Comparison of ENCODE assay signal across 8 cellular contexts in the genomic region with DNA sequence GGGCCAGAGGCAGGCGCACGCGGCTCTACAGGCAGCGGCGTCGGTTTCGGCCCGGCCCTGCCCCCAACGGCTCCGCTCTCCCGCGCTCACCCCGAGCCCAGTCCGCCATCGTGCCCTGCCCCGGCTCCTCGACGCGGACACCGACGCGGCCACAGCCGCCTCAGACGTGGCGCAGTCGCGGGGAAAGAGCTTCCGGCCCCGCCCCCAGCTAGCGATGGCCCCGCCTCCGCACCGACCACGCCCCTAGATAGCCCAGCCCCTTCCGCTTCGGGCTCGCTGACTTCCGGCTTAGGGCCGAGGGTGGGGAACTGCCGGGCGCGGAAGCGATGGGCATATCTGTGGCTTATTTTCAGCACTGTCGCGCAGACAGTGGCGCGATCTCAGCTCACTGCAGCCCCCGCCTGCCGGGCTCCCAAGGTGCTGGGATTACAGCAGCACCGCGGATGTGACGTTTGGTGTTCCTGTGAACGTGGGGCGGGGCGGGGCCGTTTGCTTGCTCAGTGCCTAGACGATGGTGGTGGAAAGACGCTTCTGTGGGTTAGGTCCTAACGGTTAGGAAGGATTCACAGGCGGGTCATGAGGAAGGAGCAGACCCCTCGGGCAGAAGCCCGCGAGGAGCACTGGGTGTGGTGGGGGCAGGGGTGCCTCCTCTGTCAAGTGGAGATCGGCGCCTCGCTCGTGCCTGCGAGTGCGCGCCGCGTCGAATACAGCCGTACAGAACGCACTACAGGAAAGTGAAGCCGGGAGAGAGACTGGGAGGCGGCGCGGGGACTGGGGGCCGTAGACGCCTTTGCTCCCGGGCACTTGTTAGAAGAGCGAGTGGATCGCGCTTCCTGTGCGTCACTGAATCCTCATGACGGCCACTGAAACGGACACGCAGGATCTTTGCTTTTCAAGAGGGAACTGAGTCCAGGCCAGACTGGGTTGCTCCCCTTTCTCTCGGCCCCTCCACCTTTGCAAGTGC. TPM values are rescaled to one million over a fixed set of nuclear protein-coding genes. Genes with fewer than 3 reads are reported as not detected.
DNase-seq lines count a peak whose midpoint lies in the region; ATAC-seq lines count a peak whose summit lies in the region.

A gene with protein sequence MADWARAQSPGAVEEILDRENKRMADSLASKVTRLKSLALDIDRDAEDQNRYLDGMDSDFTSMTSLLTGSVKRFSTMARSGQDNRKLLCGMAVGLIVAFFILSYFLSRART (minus strand): TSS at position 187 of the 964 bp plus-strand sequence. CDS start 78 bp downstream, at position 109.
RIC8A (plus strand) TSS at position 496 of the 964 bp plus-strand sequence. CDS start 1,147 bp downstream, outside the sequence.

- H3K9me3 ChIP-seq in NT2/D1 (ENCODE audit: insufficient read depth, low read length) (no peaks in the 10 kb centered on the region), endocrine pancreas (ENCODE audit: control insufficient read depth, low read length) (no peaks in the 10 kb centered on the region)

- H3K36me3 Mint-ChIP-seq in activated CD8-positive, alpha-beta memory T cell treated with anti-CD3 and anti-CD28 coated beads, Interleukin-2, amount 10 ng/mL, durations not matched to agents 7 days and 5 days = peaks cover 22% of the 10 kb centered on the region

- DNase-seq in COR-L47 (lab: John Stamatoyannopoulos, UW) (peak; percentile 96), HUDEP-2 (lab: John Stamatoyannopoulos, UW; ENCODE audit: unreplicated experiment in 76 of 76) (peak in 75 of 76 experiments; percentile 64 to 98 (median 95)), NT2/D1 (ENCODE audit: low read depth, low spot score) (peak; percentile 93), mesendoderm (peak; percentile 99)
- peak; percentile 99 for DNase-seq in activated CD8-positive, alpha-beta memory T cell treated with anti-CD3 and anti-CD28 coated beads, Interleukin-2, amount 10 ng/mL, durations not matched to agents 7 days and 5 days
- peak; percentile 91 for DNase-seq in stimulated activated CD8-positive, alpha-beta memory T cell treated with anti-CD3 and anti-CD28 coated beads, Interleukin-15, amount 100 ng/mL, for 1 hour (ENCODE audit: low read depth)

- H3K4me1 ChIP-seq in NT2/D1 (ENCODE audit: insufficient read depth, insufficient read length) = peaks cover 27% of the 10 kb centered on the region
- H3K4me1 ChIP-seq in endocrine pancreas (ENCODE audit: control insufficient read depth, insufficient read depth, low read length) = no peaks in the 10 kb centered on the region
- peaks cover 12% of the 10 kb centered on the region for H3K4me1 ChIP-seq in mesendoderm (ENCODE audit: control insufficient read depth, low read depth, low read length)

- H3K79me1 ChIP-seq in mesendoderm (ENCODE audit: low read length) = peaks cover 54% of the 10 kb centered on the region

- peak within 1 kb of the TSS; percentile 99 for H3K23ac ChIP-seq in mesendoderm (ENCODE audit: low read length)

- H3K4ac ChIP-seq in mesendoderm (ENCODE audit: low read depth, low read length) = peak within 1 kb of the TSS; percentile 88

- H2BK5ac ChIP-seq in mesendoderm (ENCODE audit: low read length) = peak within 1 kb of the TSS; percentile 61

- no peak within 1 kb of the TSS for H4K8ac ChIP-seq in mesendoderm (ENCODE audit: low read depth, low read length)

- H3K9ac ChIP-seq in NT2/D1 (ENCODE audit: insufficient read length, low read depth) (peak within 1 kb of the TSS; percentile 93), endocrine pancreas (ENCODE audit: control insufficient read depth, insufficient read depth, low read length) (peak within 1 kb of the TSS; percentile 96), mesendoderm (ENCODE audit: low read length) (peak within 1 kb of the TSS; percentile 100)

- H4K5ac ChIP-seq in mesendoderm (ENCODE audit: low read length) = peak within 1 kb of the TSS; percentile 69

- H3K27me3 ChIP-seq in NT2/D1 (ENCODE audit: insufficient read depth, insufficient read length) (no peaks in the 10 kb centered on the region), endocrine pancreas (ENCODE audit: control insufficient read depth, insufficient read depth, low read length) (no peaks in the 10 kb centered on the region), mesendoderm (ENCODE audit: insufficient read depth, low read length, poor library complexity) (no peaks in the 10 kb centered on the region)

- peak within 1 kb of the TSS; percentile 93 for H3K4me3 Mint-ChIP-seq in activated CD8-positive, alpha-beta memory T cell treated with anti-CD3 and anti-CD28 coated beads, Interleukin-2, amount 10 ng/mL, durations not matched to agents 7 days and 5 days

- H3K27ac ChIP-seq in mesendoderm (ENCODE audit: low read depth, low read length) = peak within 1 kb of the TSS; percentile 94

- no peak within 1 kb of the TSS for H2BK15ac ChIP-seq in mesendoderm (replicated peaks; ENCODE audit: low read depth)

- no peak within 1 kb of the TSS for H2BK120ac ChIP-seq in mesendoderm (ENCODE audit: low read depth, low read length)

- no peaks in the 10 kb centered on the region for H3K9me3 Mint-ChIP-seq in activated CD8-positive, alpha-beta memory T cell treated with anti-CD3 and anti-CD28 coated beads, Interleukin-2, amount 10 ng/mL, durations not matched to agents 7 days and 5 days (ENCODE audit: low read depth)

- H3K4me2 ChIP-seq in mesendoderm (ENCODE audit: low read length) = peak within 1 kb of the TSS; percentile 99

- H3K36me3 ChIP-seq in NT2/D1 (ENCODE audit: insufficient read depth, insufficient read length, low read length) (peaks cover 72% of the 10 kb centered on the region), endocrine pancreas (ENCODE audit: control insufficient read depth, insufficient read depth, low read length) (peaks cover 5% of the 10 kb centered on the region), mesendoderm (ENCODE audit: control insufficient read depth, insufficient read depth, low read length) (peaks cover 10% of the 10 kb centered on the region)

- H3K4me1 Mint-ChIP-seq in activated CD8-positive, alpha-beta memory T cell treated with anti-CD3 and anti-CD28 coated beads, Interleukin-2, amount 10 ng/mL, durations not matched to agents 7 days and 5 days = peaks cover 55% of the 10 kb centered on the region

- CTCF ChIA-PET in activated CD8-positive, alpha-beta memory T cell treated with anti-CD3 and anti-CD28 coated beads, Interleukin-2, amount 10 ng/mL, durations not matched to agents 7 days and 5 days (lab: Charles Lee) = interaction anchor here (0.8 to 2.3 kb wide), 12 partner anchors 9 to 312 kb away, joined by 3 to 8 read pairs (median 4); partner anchors contain the start of genes PSMD13 and SIRT3

- ATAC-seq in GM21381 (IDR thresholded peaks at IDR 0.05; ENCODE audit: unreplicated experiment) = peak; percentile 76
- ATAC-seq in activated CD8-positive, alpha-beta memory T cell treated with anti-CD3 and anti-CD28 coated beads, Interleukin-2, amount 10 ng/mL, durations not matched to agents 7 days and 5 days = peak; percentile 87

- no peaks in the 10 kb centered on the region for H3K27me3 Mint-ChIP-seq in activated CD8-positive, alpha-beta memory T cell treated with anti-CD3 and anti-CD28 coated beads, Interleukin-2, amount 10 ng/mL, durations not matched to agents 7 days and 5 days

- WGBS in mesendoderm (ENCODE audit: extremely low coverage, insufficient coverage, low lambda C conversion rate) = no CpG with 5 or more reads among the region's 90 CpGs

- H3K4me3 ChIP-seq in NT2/D1 (ENCODE audit: insufficient read length, low read depth) (peak within 1 kb of the TSS; percentile 85), endocrine pancreas (ENCODE audit: control insufficient read depth, insufficient read depth, low read length) (peak within 1 kb of the TSS; percentile 76), mesendoderm (ENCODE audit: low read length) (peak within 1 kb of the TSS; percentile 97)

- peak within 1 kb of the TSS; percentile 75 for H3K18ac ChIP-seq in mesendoderm (ENCODE audit: low read length)

- peak within 1 kb of the TSS; percentile 58 for H2AK5ac ChIP-seq in mesendoderm (ENCODE audit: low read length)

- peak within 1 kb of the TSS; percentile 99 for H3K27ac Mint-ChIP-seq in activated CD8-positive, alpha-beta memory T cell treated with anti-CD3 and anti-CD28 coated beads, Interleukin-2, amount 10 ng/mL, durations not matched to agents 7 days and 5 days

- peaks cover 39% of the 10 kb centered on the region for H3K79me2 ChIP-seq in mesendoderm (ENCODE audit: control insufficient read depth, insufficient read depth, low read length)

- peak within 1 kb of the TSS; percentile 100 for H3K56ac ChIP-seq in mesendoderm (ENCODE audit: low read length)

RNA-seq across cellular contexts. Expression of the first gene that starts in this region (rescaled TPM):
- total RNA-seq in activated CD8-positive, alpha-beta memory T cell treated with anti-CD3 and anti-CD28 coated beads, Interleukin-2, amount 10 ng/mL, durations not matched to agents 7 days and 5 days = 10 to 100 TPM; 28.8 to 31.7 TPM
- polyA plus RNA-seq in mesendoderm (2013, experiment 1 of 2) = 32.5 TPM
- 32.9 TPM for polyA plus RNA-seq in mesendoderm (2013, experiment 2 of 2)

RNA-seq across cellular contexts. Expression of gene RIC8A, which starts in this region (rescaled TPM):
- 100 to 1,000 TPM; 110 to 113 TPM for total RNA-seq in activated CD8-positive, alpha-beta memory T cell treated with anti-CD3 and anti-CD28 coated beads, Interleukin-2, amount 10 ng/mL, durations not matched to agents 7 days and 5 days
- polyA plus RNA-seq in mesendoderm (2013, experiment 1 of 2) = 72.3 TPM
- 76.0 TPM for polyA plus RNA-seq in mesendoderm (2013, experiment 2 of 2)

Comparison
In these comparisons a context has a peak if more than half of its experiments do, and no peak if none do; other contexts are left out.
1. Peak in every context shown above with its lines: DNase-seq, ATAC-seq, H3K4me3 ChIP-seq and H3K27ac ChIP-seq.